9 cellular contexts compared by ENCODE assay signal in the genomic region with DNA sequence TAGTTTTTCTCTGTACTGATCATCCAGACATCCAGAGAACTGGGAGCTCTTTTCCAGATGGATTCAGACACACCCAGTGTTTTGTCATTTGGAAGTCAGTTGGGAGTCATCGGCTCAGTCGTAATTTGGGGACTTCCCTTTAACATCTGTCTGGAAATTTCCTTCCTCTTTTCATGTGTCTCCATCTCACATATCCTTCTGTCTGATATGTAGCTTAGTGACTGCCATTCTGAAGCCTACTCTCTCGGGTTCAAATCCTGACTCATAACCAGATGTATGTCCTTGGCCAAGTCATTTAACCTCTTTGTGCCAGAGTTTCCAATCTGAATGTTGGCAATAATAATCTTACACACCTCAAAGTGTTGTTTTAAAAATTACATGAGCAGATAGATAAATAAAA. TPM values are rescaled to one million over a fixed set of nuclear protein-coding genes. Genes with fewer than 3 reads are reported as not detected.
DNase-seq lines count a peak whose midpoint lies in the region; ATAC-seq and TF ChIP-seq lines count a peak whose summit lies in the region.
"Had no signal": no experiment of that assay in that cellular context is flagged by ENCODE, and none has a peak within 500 bp of the region (broad histone marks: within the 10 kb centered on the region; RNA-seq: fewer than 3 reads in every experiment).

No MANE protein-coding gene starts in this region.

- H3K4me1 Mint-ChIP-seq in nephron progenitor cell, result peaks cover 28% of the 10 kb centered on the region

- DNase-seq in Caki2 (ENCODE audit: low read depth) (peak; percentile 14), NB4 (ENCODE audit: low read depth) (peak; percentile 74), nephron progenitor cell (no peak), inferior parietal cortex (ENCODE audit: extremely low spot score) (no peak), NCI-H1092 (lab: John Stamatoyannopoulos, UW) (no peak), MG63 (no peak)
- DNase-seq: NCI-H510A had no signal

- no peak overlapping the region for H3K27ac Mint-ChIP-seq in nephron progenitor cell

- no peaks in the 10 kb centered on the region for H3K9me3 ChIP-seq in MG63

- no peak for ATAC-seq in GM18868 (IDR thresholded peaks at IDR 0.05; ENCODE audit: unreplicated experiment)

- peak overlapping the region; percentile 2 for H3K27ac ChIP-seq in adipose tissue (ENCODE audit: low read depth, low read length)

- H3K27me3 ChIP-seq in MG63, result no peaks in the 10 kb centered on the region

- peaks cover 5% of the 10 kb centered on the region for H3K9me3 Mint-ChIP-seq in nephron progenitor cell

- WGBS in adipose tissue, 3 donors, result 6 to 39% (median 7%) methylated on average over 3 of the region's 3 CpGs

- H3K36me3 ChIP-seq in MG63, result peaks cover 9% of the 10 kb centered on the region

- H3K4me3 ChIP-seq in NB4 (ENCODE audit: low read depth, low read length), result peak overlapping the region; percentile 89
- H3K4me3 ChIP-seq in MG63, result no peak overlapping the region

- H3K4me3 Mint-ChIP-seq in nephron progenitor cell, result peak overlapping the region; percentile 65

- no peaks in the 10 kb centered on the region for H3K27me3 Mint-ChIP-seq in nephron progenitor cell (ENCODE audit: low read depth, poor library complexity)

- in situ Hi-C loops in Caki2 (cut with HindIII; ENCODE audit: low pct_unique_long_range_greater_than_20kb, low sequenced_read_pairs), result no loop called here

- peaks cover 42% of the 10 kb centered on the region for H3K36me3 Mint-ChIP-seq in nephron progenitor cell (ENCODE audit: low read depth)

- no peak for TF ChIP-seq POLR2A in NB4 (IDR thresholded peaks at IDR 0.05; ENCODE audit: extremely low read depth, insufficient read length)

- no peak for TF ChIP-seq CTCF in NB4 (IDR thresholded peaks at IDR 0.05; ENCODE audit: low read depth, low read length)
- TF ChIP-seq CTCF in nephron progenitor cell (IDR thresholded peaks at IDR 0.05), result no peak

RNA-seq across cellular contexts. Expression of a gene that starts 3.0 kb away (rescaled TPM):
- 14.4 and 19.2 TPM in 2 replicates for total RNA-seq in Caki2 (2014; rRNA removed; shearing (Covaris generic); ENCODE audit: low replicate concordance)
- polyA plus RNA-seq in adipose tissue, result 10 to 100 TPM in 2 of 3 donors, 1 to 10 TPM in 1; 6.1 to 13.5 (median 10.1) TPM
- total RNA-seq in MG63 (2014; rRNA removed; shearing (Covaris generic); ENCODE audit: low replicate concordance), result 21.7 and 23.6 TPM in 2 replicates

Comparison
In these comparisons a context has a peak if more than half of its experiments do, and no peak if none do; other contexts are left out.
1. DNase-seq: peak in Caki2 (single experiment) and NB4 (single experiment); none in nephron progenitor cell (single experiment), inferior parietal cortex (single experiment), NCI-H1092 (single experiment) and MG63 (single experiment).